Comparison of ENCODE assay signal across 8 cellular contexts in the genomic region with DNA sequence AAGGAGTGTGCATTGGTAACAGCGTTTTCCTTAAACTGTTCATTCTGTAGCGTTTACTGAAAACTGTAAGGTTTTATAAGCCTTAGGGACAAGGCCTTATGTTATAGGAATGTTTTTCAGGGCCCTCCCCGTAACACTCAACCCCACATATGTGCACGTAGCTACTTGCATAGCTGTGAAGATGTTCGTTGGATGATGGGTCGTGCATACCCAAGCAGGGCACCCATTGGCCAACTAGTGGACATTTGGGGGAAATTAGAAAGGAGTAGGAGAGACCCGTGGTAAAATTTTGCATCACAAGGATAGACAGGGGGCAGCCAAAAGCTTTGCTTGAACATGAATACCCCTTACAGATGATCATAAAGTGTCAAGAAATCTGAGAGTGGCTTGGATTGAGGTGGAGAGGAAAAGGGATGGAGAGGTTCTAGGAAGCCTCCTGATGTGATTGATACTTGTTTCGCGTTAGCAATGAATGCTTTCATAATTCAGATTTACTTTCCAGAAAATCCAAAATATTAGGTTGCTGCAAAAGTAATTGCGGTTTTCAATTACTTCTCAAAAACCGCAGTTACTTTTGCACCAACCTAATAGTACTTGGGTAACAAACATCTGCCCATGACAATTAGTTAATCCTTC. TPM values are rescaled to one million over a fixed set of nuclear protein-coding genes. Genes with fewer than 3 reads are reported as not detected.
DNase-seq lines count a peak whose midpoint lies in the region; ATAC-seq and TF ChIP-seq lines count a peak whose summit lies in the region.

No MANE protein-coding gene starts in this region.

- H3K27ac ChIP-seq in CD4-positive, alpha-beta T cell (ENCODE audit: low read depth, low read length): peak overlapping the region; percentile 62
- H3K27ac ChIP-seq in foreskin keratinocyte (no peak overlapping the region), neural progenitor cell (no peak overlapping the region)

- H3F3A ChIP-seq in neural progenitor cell (ENCODE audit: low read depth): peaks cover 22% of the 10 kb centered on the region

- DNase-seq in CD4-positive, alpha-beta T cell: peak in 5 of 10 experiments; percentile 8 to 16 (median 14)
- DNase-seq in NCI-H748 treated with DMSO at 0.1 percent for 48 hours (lab: John Stamatoyannopoulos, UW) (peak; percentile 43), foreskin keratinocyte (peak; percentile 40 to 59), neural progenitor cell (ENCODE audit: low spot score) (peak; percentile 76), NCI-H1048 (lab: John Stamatoyannopoulos, UW) (no peak)
- DNase-seq in activated naive CD4-positive, alpha-beta T cell treated with anti-CD3 and anti-CD28 coated beads for 36 hours: peak; percentile 58

- ATAC-seq in CD4-positive, alpha-beta T cell (ENCODE audit: poor library complexity): peak; percentile 9
- ATAC-seq in GM18520 (IDR thresholded peaks at IDR 0.05; ENCODE audit: unreplicated experiment) (peak; percentile 21), HG03196 (IDR thresholded peaks at IDR 0.05; ENCODE audit: unreplicated experiment) (peak; percentile 44), foreskin keratinocyte (peak; percentile 56)

- peaks cover 27% of the 10 kb centered on the region for H3K79me2 ChIP-seq in neural progenitor cell (ENCODE audit: low read depth)

- peak overlapping the region; percentile 83 for H3K27ac Mint-ChIP-seq in CD4-positive, alpha-beta T cell
- peak overlapping the region; percentile 50 for H3K27ac Mint-ChIP-seq in activated naive CD4-positive, alpha-beta T cell treated with anti-CD3 and anti-CD28 coated beads for 36 hours
- no peak overlapping the region for H3K27ac Mint-ChIP-seq in neural progenitor cell

- intact Hi-C loops in CD4-positive, alpha-beta T cell (cut with DNase I, micrococcal nuclease): loop anchor here in 1 of 2 experiments (10.0 kb wide), 1 partner anchor 64 kb away; the partner anchor contains the start of genes CDC123 and NUDT5
- intact Hi-C loops in activated naive CD4-positive, alpha-beta T cell treated with anti-CD3 and anti-CD28 coated beads for 36 hours (cut with micrococcal nuclease): no loop called here

- no peaks in the 10 kb centered on the region for H3K27me3 Mint-ChIP-seq in CD4-positive, alpha-beta T cell
- H3K27me3 Mint-ChIP-seq in activated naive CD4-positive, alpha-beta T cell treated with anti-CD3 and anti-CD28 coated beads for 36 hours (ENCODE audit: low read depth): no peaks in the 10 kb centered on the region
- peaks cover 2% of the 10 kb centered on the region for H3K27me3 Mint-ChIP-seq in neural progenitor cell (ENCODE audit: insufficient read depth, low read depth)

- H3K9me3 ChIP-seq in CD4-positive, alpha-beta T cell (ENCODE audit: control insufficient read depth, low read length): no peaks in the 10 kb centered on the region
- no peaks in the 10 kb centered on the region for H3K9me3 ChIP-seq in neural progenitor cell (ENCODE audit: low read depth)

- peaks cover 15% of the 10 kb centered on the region for H3K36me3 Mint-ChIP-seq in CD4-positive, alpha-beta T cell (ENCODE audit: low read depth)
- H3K36me3 Mint-ChIP-seq in activated naive CD4-positive, alpha-beta T cell treated with anti-CD3 and anti-CD28 coated beads for 36 hours (ENCODE audit: low read depth): peaks cover 14% of the 10 kb centered on the region
- H3K36me3 Mint-ChIP-seq in neural progenitor cell: peaks cover 23% of the 10 kb centered on the region

- H4K20me1 ChIP-seq in neural progenitor cell (ENCODE audit: low read depth): peaks cover 12% of the 10 kb centered on the region

- no peaks in the 10 kb centered on the region for H3K9me3 Mint-ChIP-seq in CD4-positive, alpha-beta T cell
- H3K9me3 Mint-ChIP-seq in activated naive CD4-positive, alpha-beta T cell treated with anti-CD3 and anti-CD28 coated beads for 36 hours: no peaks in the 10 kb centered on the region
- no peaks in the 10 kb centered on the region for H3K9me3 Mint-ChIP-seq in neural progenitor cell

- POLR2A ChIA-PET in CD4-positive, alpha-beta T cell (lab: Charles Lee): interaction anchor here (1.2 to 1.4 kb wide), 3 partner anchors 61 to 87 kb away, joined by 3 to 7 read pairs (median 4); partner anchors contain the start of genes CDC123, NUDT5 and UPF2

- H3K4me1 ChIP-seq in foreskin keratinocyte (no peaks in the 10 kb centered on the region), neural progenitor cell (no peaks in the 10 kb centered on the region)

- CTCF ChIA-PET in CD4-positive, alpha-beta T cell (lab: Charles Lee): interaction anchor here (0.9 to 1.4 kb wide), 4 partner anchors 61 to 87 kb away, joined by 3 to 10 read pairs (median 4); partner anchors contain the start of genes CDC123, DHTKD1 and NUDT5
- CTCF ChIA-PET in activated naive CD4-positive, alpha-beta T cell treated with anti-CD3 and anti-CD28 coated beads for 36 hours (lab: Charles Lee): interaction anchor here (0.8 to 1.3 kb wide), 2 partner anchors 10 to 60 kb away, joined by 3 to 6 read pairs; no protein-coding TSS in a partner anchor

- peak overlapping the region; percentile 96 for H3K4me3 Mint-ChIP-seq in CD4-positive, alpha-beta T cell
- peak overlapping the region; percentile 83 for H3K4me3 Mint-ChIP-seq in activated naive CD4-positive, alpha-beta T cell treated with anti-CD3 and anti-CD28 coated beads for 36 hours
- peak overlapping the region; percentile 95 for H3K4me3 Mint-ChIP-seq in neural progenitor cell

- no peaks in the 10 kb centered on the region for H3K27me3 ChIP-seq in CD4-positive, alpha-beta T cell (ENCODE audit: control insufficient read depth, insufficient read depth, low read length)
- no peaks in the 10 kb centered on the region for H3K27me3 ChIP-seq in foreskin keratinocyte
- H3K27me3 ChIP-seq in neural progenitor cell: no peaks in the 10 kb centered on the region

- H3K4me2 ChIP-seq in neural progenitor cell: peak overlapping the region; percentile 82

- peak overlapping the region; percentile 67 for H2AFZ ChIP-seq in neural progenitor cell (replicated peaks)

- TF ChIP-seq CTCF in CD4-positive, alpha-beta T cell (IDR thresholded peaks at IDR 0.05): peak; percentile 28
- TF ChIP-seq CTCF in foreskin keratinocyte (conservative IDR thresholded peaks at IDR 0.05) (peak; percentile 55), neural progenitor cell (IDR thresholded peaks at IDR 0.05) (peak; percentile 67)

- peaks cover 25% of the 10 kb centered on the region for H3K4me1 Mint-ChIP-seq in CD4-positive, alpha-beta T cell (ENCODE audit: low read depth)
- H3K4me1 Mint-ChIP-seq in activated naive CD4-positive, alpha-beta T cell treated with anti-CD3 and anti-CD28 coated beads for 36 hours (ENCODE audit: low read depth): peaks cover 31% of the 10 kb centered on the region
- peaks cover 11% of the 10 kb centered on the region for H3K4me1 Mint-ChIP-seq in neural progenitor cell

- peaks cover 1% of the 10 kb centered on the region for H3K36me3 ChIP-seq in neural progenitor cell

- H3K4me3 ChIP-seq in neural progenitor cell: peak overlapping the region; percentile 98

- peak overlapping the region; percentile 81 for H3K9ac ChIP-seq in neural progenitor cell

RNA-seq across cellular contexts. Expression of gene SEC61A2, which starts 0.9 kb away (rescaled TPM):
- 10 to 100 TPM in 1 of 2 experiments, 1 to 10 TPM in 1; 9.9 to 10.8 TPM for total RNA-seq in CD4-positive, alpha-beta T cell
- 10 to 100 TPM; 18.2 to 20.0 TPM for total RNA-seq in activated naive CD4-positive, alpha-beta T cell treated with anti-CD3 and anti-CD28 coated beads for 36 hours
- total RNA-seq in foreskin keratinocyte: 6.1 and 7.2 TPM in 2 replicates
- 4.6 and 5.0 TPM in 2 replicates for polyA plus RNA-seq in foreskin keratinocyte
- 39.1 and 39.6 TPM in 2 replicates for total RNA-seq in neural progenitor cell (ENCODE audit: low replicate concordance)
